ENCODE assay signal across 8 cellular contexts in the genomic region with DNA sequence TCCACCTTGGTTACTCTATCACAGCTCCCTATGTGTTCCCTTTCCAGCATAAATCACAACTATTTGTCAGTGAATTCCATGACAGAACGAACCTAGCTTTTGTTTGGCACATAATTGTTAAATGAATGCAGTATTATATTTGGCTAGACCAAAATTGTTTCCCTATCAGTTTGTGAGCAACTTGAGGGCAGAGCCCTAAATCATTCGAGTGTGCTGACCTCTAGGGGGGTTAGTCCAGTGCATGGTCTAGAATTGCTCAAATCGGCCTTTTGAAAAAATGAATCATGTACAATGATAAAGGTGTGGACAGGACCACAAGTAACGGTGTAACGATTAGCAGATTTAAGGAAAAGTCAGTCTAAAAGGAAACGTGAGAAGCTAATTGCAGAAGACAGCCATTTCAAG. TPM values are rescaled to one million over a fixed set of nuclear protein-coding genes. Genes with fewer than 3 reads are reported as not detected.
DNase-seq lines count a peak whose midpoint lies in the region; ATAC-seq and TF ChIP-seq lines count a peak whose summit lies in the region.

No MANE protein-coding gene starts in this region.

- H4K20me1 ChIP-seq in PC-3 (ENCODE audit: low read length) = peaks cover 17% of the 10 kb centered on the region; the same call in 1 of the 2 replicates

- TF ChIP-seq CTCF in Caco-2 (IDR thresholded peaks at IDR 0.05; ENCODE audit: insufficient read depth in 1 of 2, low read depth in 1 of 2, low read length in 1 of 2, severe bottlenecking in 1 of 2, unreplicated experiment in 1 of 2) (peak; percentile 33 to 58), PC-3 (conservative IDR thresholded peaks at IDR 0.05; ENCODE audit: low read depth, low read length) (peak; percentile 34; the same call in 1 of the 2 replicates), epithelial cell of esophagus (IDR thresholded peaks at IDR 0.05; ENCODE audit: insufficient read depth, low read depth, low read length, missing control alignments) (no peak), ovary (IDR thresholded peaks at IDR 0.05) (no peak)

- H3K9me3 ChIP-seq in Caco-2 (peaks cover 9% of the 10 kb centered on the region; the same call in 1 of the 2 replicates), PC-3 (ENCODE audit: low read length) (no peaks in the 10 kb centered on the region), ovary (no peaks in the 10 kb centered on the region)

- no peaks in the 10 kb centered on the region for H3K36me3 ChIP-seq in Caco-2 (ENCODE audit: control insufficient read depth, insufficient read depth, low read length)
- H3K36me3 ChIP-seq in PC-3 (ENCODE audit: low read depth, low read length) = peaks cover 6% of the 10 kb centered on the region; the same call in 1 of the 2 replicates
- no peaks in the 10 kb centered on the region for H3K36me3 ChIP-seq in ovary

- H3K79me2 ChIP-seq in PC-3 (ENCODE audit: low read length) = peaks cover 45% of the 10 kb centered on the region

- H3K27ac ChIP-seq in PC-3 (ENCODE audit: low read length) (no peak overlapping the region), ovary (peak overlapping the region in 1 of 2 donors; percentile 54)

- H3K27ac Mint-ChIP-seq in Caco-2 (ENCODE audit: unreplicated experiment) = peak overlapping the region; percentile 91

- BruUV-seq in Caco-2 (replicated peaks; lab: Mats Ljungman, UMichigan) = TSS peak; percentile 97
- TSS peak; percentile 97 for BruUV-seq in PC-3 (replicated peaks; lab: Mats Ljungman, UMichigan)

- H3K9ac ChIP-seq in PC-3 (ENCODE audit: low read length) = no peak overlapping the region

- intact Hi-C loops in Caco-2 (cut with micrococcal nuclease; ENCODE audit: unreplicated experiment) (loop anchor here (1.0 kb wide), 5 partner anchors 26 to 498 kb away; a partner anchor contains a TSS), PC-3 (cut with micrococcal nuclease) (loop anchor here (1.0 to 5.0 kb wide), 4 partner anchors 26 to 750 kb away; a partner anchor contains a TSS), ovary (cut with DNase I) (loop anchor here in 1 of 4 donors (10.0 kb wide), 1 partner anchor 318 kb away; a partner anchor contains a TSS)

- no peaks in the 10 kb centered on the region for H3F3A ChIP-seq in PC-3 (ENCODE audit: low read length, unreplicated experiment)

- no peaks in the 10 kb centered on the region for H3K9me2 ChIP-seq in PC-3 (replicated peaks; ENCODE audit: low read length)

- TF ChIP-seq EP300 in ovary (IDR thresholded peaks at IDR 0.05) = no peak

- H3K4me3 Mint-ChIP-seq in Caco-2 (ENCODE audit: unreplicated experiment) = peak overlapping the region; percentile 94

- in situ Hi-C loops in G401 (cut with HindIII; ENCODE audit: low sequenced_read_pairs) = no loop called here

- POLR2A ChIA-PET in Caco-2 (lab: Charles Lee) = interaction anchor here (0.8 to 1.4 kb wide), 8 partner anchors 9 to 1295 kb away, joined by 3 to 7 read pairs (median 4); a partner anchor contains a TSS
- POLR2A ChIA-PET in PC-3 (lab: Charles Lee; ENCODE audit: unreplicated experiment) = interaction anchor here (0.5 to 1.0 kb wide), 7 partner anchors 17 to 1295 kb away, joined by 3 to 4 read pairs (median 3); no protein-coding TSS in a partner anchor

- H3K4me1 Mint-ChIP-seq in Caco-2 (ENCODE audit: low read depth, unreplicated experiment) = peaks cover 32% of the 10 kb centered on the region

- H3K4me1 ChIP-seq in Caco-2 (peaks cover 14% of the 10 kb centered on the region), PC-3 (ENCODE audit: insufficient read depth, low read length) (peaks cover 26% of the 10 kb centered on the region), ovary (ENCODE audit: insufficient read depth) (peaks cover 4% of the 10 kb centered on the region)

- peaks cover 21% of the 10 kb centered on the region for H3K9me3 Mint-ChIP-seq in Caco-2 (ENCODE audit: unreplicated experiment)

- H3K36me3 Mint-ChIP-seq in Caco-2 (ENCODE audit: insufficient read depth, unreplicated experiment) = peaks cover 19% of the 10 kb centered on the region

- H3K27me3 Mint-ChIP-seq in Caco-2 (ENCODE audit: insufficient read depth, unreplicated experiment) = no peaks in the 10 kb centered on the region

- WGBS in ovary, 3 donors = 25 to 40% (median 30%) methylated on average over 6 of the region's 6 CpGs

- peak overlapping the region; percentile 72 for H2AFZ ChIP-seq in PC-3 (ENCODE audit: low read length)

- no peak for TF ChIP-seq POLR2A in ovary (IDR thresholded peaks at IDR 0.05)

- no peak for ATAC-seq in PC-3
- no peak for ATAC-seq in GM18870 (IDR thresholded peaks at IDR 0.05; ENCODE audit: unreplicated experiment)

- CTCF ChIA-PET in Caco-2 (lab: Charles Lee) (interaction anchor here (0.6 to 1.5 kb wide), 9 partner anchors 25 to 1095 kb away, joined by 3 to 12 read pairs (median 3); no protein-coding TSS in a partner anchor), PC-3 (lab: Charles Lee) (interaction anchor here (1.3 kb wide), 1 partner anchor 24 kb away, joined by 4 read pairs; no protein-coding TSS in a partner anchor)

- H3K4me2 ChIP-seq in PC-3 (ENCODE audit: low read length) = peak overlapping the region; percentile 27

- H3K4me3 ChIP-seq in Caco-2 (ENCODE audit: low read depth, low read length) (peak overlapping the region; percentile 60), PC-3 (ENCODE audit: low read length) (peak overlapping the region; percentile 75), epithelial cell of esophagus (ENCODE audit: low read length) (peak overlapping the region; percentile 3), ovary (peak overlapping the region; percentile 95)

- H3K27me3 ChIP-seq in Caco-2 (replicated peaks; ENCODE audit: control insufficient read depth, insufficient read depth, low read length) = no peaks in the 10 kb centered on the region
- no peaks in the 10 kb centered on the region for H3K27me3 ChIP-seq in PC-3 (ENCODE audit: low read length)
- no peaks in the 10 kb centered on the region for H3K27me3 ChIP-seq in ovary

- DNase-seq in Caco-2 = no peak
- no peak for DNase-seq in PC-3
- DNase-seq in epithelial cell of esophagus (ENCODE audit: low read depth) = no peak
- no peak for DNase-seq in ovary
- no peak for DNase-seq in G401 (ENCODE audit: low spot score)
- no peak for DNase-seq in DMS 273 treated with DMSO at 0.1 percent for 48 hours (lab: John Stamatoyannopoulos, UW)
- DNase-seq in cortex of kidney (lab: John Stamatoyannopoulos, UW) = no peak

RNA-seq across cellular contexts. Expression of a gene that starts 0.5 kb away (rescaled TPM):
- total RNA-seq in Caco-2 (2022) (49.1 and 52.5 TPM in 2 replicates), PC-3 (2014; rRNA removed) (43.4 and 44.4 TPM in 2 replicates), ovary (10 to 100 TPM in 4 of 7 donors, 1 to 10 TPM in 3; 4.8 to 16.7 (median 12.9) TPM)
- 10 to 100 TPM; 11.7 to 21.4 TPM for polyA plus RNA-seq in ovary
- 29.0 and 46.0 TPM in 2 replicates for total RNA-seq in G401 (2014; rRNA removed; shearing (Covaris generic))

Comparison
In these comparisons a context has a peak if more than half of its experiments do, and no peak if none do; other contexts are left out.
1. H3K4me3 ChIP-seq: peak in every context shown above with its lines; median percentile 95 in ovary; 75 in PC-3; 60 in Caco-2; 3 in epithelial cell of esophagus.
2. CTCF ChIP-seq: peak in Caco-2 (2 of 2) and PC-3 (single experiment); none in epithelial cell of esophagus (single experiment) and ovary (0 of 3).